Comparison of ENCODE assay signal across 24 cellular contexts in genomic region chr3:30471076-30471475, GRCh38.
DNase-seq lines count a peak whose midpoint lies in the region; ATAC-seq and TF ChIP-seq lines count a peak whose summit lies in the region.
"Had no signal": no experiment of that assay in that cellular context is flagged by ENCODE, and none has a peak within 500 bp of the region (broad histone marks: within the 10 kb centered on the region; RNA-seq: fewer than 3 reads in every experiment).

No MANE protein-coding gene starts in this region.

- no peak overlapping the region for H2BK120ac ChIP-seq in trophoblast cell (ENCODE audit: insufficient read depth, low read length, poor library complexity)

- H3K18ac ChIP-seq in trophoblast cell (ENCODE audit: low read length): no peak overlapping the region

- BruUV-seq in Panc1 (replicated peaks; lab: Mats Ljungman, UMichigan): no TSS peak

- H3K14ac ChIP-seq in trophoblast cell (ENCODE audit: low read length): no peak overlapping the region

- H3K9me3 ChIP-seq in Panc1 (ENCODE audit: control insufficient read depth, insufficient read depth, low read depth, low read length): no peaks in the 10 kb centered on the region; the same call in 1 of the 2 replicates
- no peaks in the 10 kb centered on the region for H3K9me3 ChIP-seq in esophagus muscularis mucosa
- H3K9me3 ChIP-seq in trophoblast cell (ENCODE audit: insufficient read depth, low read depth, low read length): no peaks in the 10 kb centered on the region
- no peaks in the 10 kb centered on the region for H3K9me3 ChIP-seq in lower lobe of right lung
- H3K9me3 ChIP-seq: HAP-1, pancreas, sigmoid colon had no signal

- TF ChIP-seq CTCF in Panc1 (IDR thresholded peaks at IDR 0.05) (no peak), esophagus muscularis mucosa (IDR thresholded peaks at IDR 0.05) (no peak), lower lobe of right lung (IDR thresholded peaks at IDR 0.05) (no peak)

- DNase-seq in EL: peak; percentile 34
- DNase-seq in Panc1 (ENCODE audit: low read depth, low spot score): no peak
- DNase-seq in esophagus muscularis mucosa (ENCODE audit: extremely low spot score): no peak
- DNase-seq in trophoblast cell: peak; percentile 60 to 81
- DNase-seq in lower lobe of right lung: no peak
- DNase-seq in hippocampal formation (lab: John Stamatoyannopoulos, UW): no peak
- no peak for DNase-seq in activated CD4-positive, alpha-beta T cell treated with anti-CD3 and anti-CD28 coated beads for 1 hour
- no peak for DNase-seq in left colon
- DNase-seq: activated CD4-positive, alpha-beta T cell treated with anti-CD3 and anti-CD28 coated beads, Interleukin-2, amount 50 U/mL, for 48 hours; activated naive CD4-positive, alpha-beta T cell; activated T-cell treated with anti-CD3 and anti-CD28 coated beads for 4 hours; aorta; CD8-positive, alpha-beta T cell; effector memory CD4-positive, alpha-beta T cell; Kasumi-1; naive B cell; NCI-H1105 treated with DMSO at 0.1 percent for 48 hours; NCI-H510A; NK-92 treated with Interleukin-12 subunit alpha and Interleukin-12 subunit beta, amount 100 ng/mL, for 24 hours; pancreas; sigmoid colon had no signal

- no peaks in the 10 kb centered on the region for H3K79me2 ChIP-seq in trophoblast cell (ENCODE audit: control insufficient read depth, insufficient read depth, low read length, poor library complexity)

- H3K27ac ChIP-seq in Panc1 (ENCODE audit: low read length) (peak overlapping the region; percentile 48; the same call in 1 of the 2 replicates), esophagus muscularis mucosa (replicated peaks in 1 of 4) (peak overlapping the region; percentile 24 to 50 (median 28)), trophoblast cell (ENCODE audit: low read depth, low read length) (no peak overlapping the region), lower lobe of right lung (no peak overlapping the region)
- H3K27ac ChIP-seq: pancreas, SK-N-MC had no signal

- no peak overlapping the region for H2BK12ac ChIP-seq in trophoblast cell (ENCODE audit: low read length)

- H3K4me1 ChIP-seq in Panc1 (ENCODE audit: control insufficient read depth, insufficient read depth, low read length): no peaks in the 10 kb centered on the region
- H3K4me1 ChIP-seq in esophagus muscularis mucosa: peaks cover 7 to 29% (median 22%) of the 10 kb centered on the region in 4 donors
- peaks cover 0 to 4% of the 10 kb centered on the region in 2 experiments for H3K4me1 ChIP-seq in trophoblast cell (ENCODE audit: control insufficient read depth in 1 of 2, insufficient read depth in 2 of 2, low read length in 2 of 2)
- peaks cover 22% of the 10 kb centered on the region for H3K4me1 ChIP-seq in lower lobe of right lung
- H3K4me1 ChIP-seq: HAP-1 had no signal

- H3K4ac ChIP-seq in trophoblast cell (ENCODE audit: low read depth, low read length): no peak overlapping the region

- no peak overlapping the region for H3K4me3 ChIP-seq in Panc1 (ENCODE audit: low read depth in 2 of 2, low read length in 2 of 2)
- H3K4me3 ChIP-seq in esophagus muscularis mucosa: no peak overlapping the region
- no peak overlapping the region for H3K4me3 ChIP-seq in trophoblast cell (ENCODE audit: low read depth, low read length)
- H3K4me3 ChIP-seq in lower lobe of right lung: no peak overlapping the region
- H3K4me3 ChIP-seq: HAP-1, pancreas, sigmoid colon, SK-N-MC had no signal

- H3K36me3 ChIP-seq in Panc1 (ENCODE audit: control insufficient read depth, insufficient read depth, low read length): no peaks in the 10 kb centered on the region
- H3K36me3 ChIP-seq in esophagus muscularis mucosa: no peaks in the 10 kb centered on the region
- no peaks in the 10 kb centered on the region for H3K36me3 ChIP-seq in trophoblast cell (ENCODE audit: control insufficient read depth in 1 of 2, insufficient read depth in 2 of 2, low read length in 2 of 2)
- H3K36me3 ChIP-seq in lower lobe of right lung: no peaks in the 10 kb centered on the region
- H3K36me3 ChIP-seq: HAP-1, pancreas, sigmoid colon had no signal

- CTCF ChIA-PET in Panc1 (lab: Charles Lee): no interaction called here

- H3K9ac ChIP-seq in trophoblast cell (ENCODE audit: low read length): no peak overlapping the region

- no peak overlapping the region for H3K4me2 ChIP-seq in trophoblast cell (ENCODE audit: low read length)

- TF ChIP-seq POLR2A in esophagus muscularis mucosa (IDR thresholded peaks at IDR 0.05; ENCODE audit: low read depth): no peak

- H3K79me1 ChIP-seq in trophoblast cell (ENCODE audit: low read length): no peaks in the 10 kb centered on the region

- intact Hi-C loops in Panc1 (cut with micrococcal nuclease; ENCODE audit: unreplicated experiment) (no loop called here), esophagus muscularis mucosa (cut with DNase I) (no loop called here), lower lobe of right lung (cut with DNase I) (no loop called here), left colon (cut with DNase I, micrococcal nuclease) (no loop called here)

- POLR2A ChIA-PET in Panc1 (lab: Charles Lee): no interaction called here

- no peak overlapping the region for H2BK5ac ChIP-seq in trophoblast cell (ENCODE audit: low read depth, low read length, poor library complexity)

- H4K12ac ChIP-seq in trophoblast cell (ENCODE audit: low read depth, low read length): no peak overlapping the region

- no peak for TF ChIP-seq EP300 in esophagus muscularis mucosa (IDR thresholded peaks at IDR 0.05)

- H4K91ac ChIP-seq in trophoblast cell (ENCODE audit: low read depth, low read length): no peak overlapping the region

- 32% methylated on average over 2 of the region's 2 CpGs for WGBS in esophagus muscularis mucosa
- WGBS in trophoblast cell (ENCODE audit: extremely low coverage, insufficient coverage, insufficient read length): no CpG with 5 or more reads among the region's 2 CpGs

- no peaks in the 10 kb centered on the region for H3K27me3 ChIP-seq in Panc1 (ENCODE audit: control insufficient read depth, insufficient read depth, low read length)
- no peaks in the 10 kb centered on the region for H3K27me3 ChIP-seq in esophagus muscularis mucosa
- no peaks in the 10 kb centered on the region for H3K27me3 ChIP-seq in trophoblast cell (ENCODE audit: insufficient read depth, low read length)
- H3K27me3 ChIP-seq in lower lobe of right lung (ENCODE audit: low read depth): no peaks in the 10 kb centered on the region
- H3K27me3 ChIP-seq: pancreas, sigmoid colon had no signal

- ATAC-seq in Panc1: no peak
- no peak for ATAC-seq in lower lobe of right lung
- no peak for ATAC-seq in left colon
- ATAC-seq: CD8-positive, alpha-beta T cell; pancreas; stimulated activated effector memory CD8-positive, alpha-beta T cell treated with anti-CD3 and anti-CD28 coated beads, Interleukin-12 subunit alpha, Interleukin-12 subunit beta, amount 100 ng/mL, for 72 hours had no signal

- no peak overlapping the region for H2AK5ac ChIP-seq in trophoblast cell (ENCODE audit: low read length)

- H3K23ac ChIP-seq in trophoblast cell (ENCODE audit: low read length): no peak overlapping the region

- in situ Hi-C loops in Panc1 (cut with HindIII; ENCODE audit: low pct_unique_long_range_greater_than_20kb, low sequenced_read_pairs): no loop called here

- no peak overlapping the region for H4K8ac ChIP-seq in trophoblast cell (ENCODE audit: low read depth, low read length)

- H2AFZ ChIP-seq in trophoblast cell (ENCODE audit: insufficient read depth, low read length, poor library complexity): no peak overlapping the region

Comparison
In these comparisons a context has a peak if more than half of its experiments do, and no peak if none do; other contexts are left out.
1. DNase-seq: peak in EL (single experiment) and trophoblast cell (2 of 2); none in Panc1 (single experiment), esophagus muscularis mucosa (single experiment), lower lobe of right lung (single experiment), hippocampal formation (0 of 2), activated CD4-positive, alpha-beta T cell treated with anti-CD3 and anti-CD28 coated beads for 1 hour (single experiment) and left colon (0 of 2).
2. H3K27ac ChIP-seq: peak in Panc1 (single experiment) and esophagus muscularis mucosa (4 of 4); none in trophoblast cell (single experiment) and lower lobe of right lung (single experiment).